1 cellular context compared by ENCODE assay signal in the genomic region with DNA sequence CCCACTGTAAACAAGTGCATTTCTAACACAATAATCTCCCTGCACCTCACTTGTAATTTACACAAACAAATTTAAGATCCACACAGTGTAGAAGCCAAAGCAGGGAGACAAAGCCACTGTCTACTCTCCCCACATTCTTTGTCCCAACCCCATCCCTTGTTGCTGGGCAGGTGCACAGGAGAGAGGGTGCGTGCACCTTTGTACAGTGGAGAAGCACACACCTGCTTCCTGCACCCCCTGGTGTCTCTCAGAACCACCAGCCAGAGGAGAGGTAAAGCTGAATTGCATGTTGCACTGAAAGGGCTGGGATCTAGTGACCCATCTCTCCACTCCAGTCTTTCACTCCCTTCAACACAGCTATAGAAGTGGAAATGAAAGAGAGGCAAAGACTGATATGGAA.
TF ChIP-seq lines count a peak whose summit lies in the region.

No MANE protein-coding gene starts in this region.

TF ChIP-seq in GM12878, 131 proteins besides CTCF, POLR2A, EP300 and RAD21 (continued from another document):
- TF ChIP-seq, protein P1, sequence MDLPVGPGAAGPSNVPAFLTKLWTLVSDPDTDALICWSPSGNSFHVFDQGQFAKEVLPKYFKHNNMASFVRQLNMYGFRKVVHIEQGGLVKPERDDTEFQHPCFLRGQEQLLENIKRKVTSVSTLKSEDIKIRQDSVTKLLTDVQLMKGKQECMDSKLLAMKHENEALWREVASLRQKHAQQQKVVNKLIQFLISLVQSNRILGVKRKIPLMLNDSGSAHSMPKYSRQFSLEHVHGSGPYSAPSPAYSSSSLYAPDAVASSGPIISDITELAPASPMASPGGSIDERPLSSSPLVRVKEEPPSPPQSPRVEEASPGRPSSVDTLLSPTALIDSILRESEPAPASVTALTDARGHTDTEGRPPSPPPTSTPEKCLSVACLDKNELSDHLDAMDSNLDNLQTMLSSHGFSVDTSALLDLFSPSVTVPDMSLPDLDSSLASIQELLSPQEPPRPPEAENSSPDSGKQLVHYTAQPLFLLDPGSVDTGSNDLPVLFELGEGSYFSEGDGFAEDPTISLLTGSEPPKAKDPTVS (IDR thresholded peaks at IDR 0.05; ENCODE audit: low read depth, low read length), result no peak
- TF ChIP-seq IKZF2 (IDR thresholded peaks at IDR 0.05) (no peak), SRF (IDR thresholded peaks at IDR 0.05; ENCODE audit: low read depth in 2 of 2, low read length in 2 of 2) (no peak)
